8 cellular contexts compared by ENCODE assay signal in the genomic region with DNA sequence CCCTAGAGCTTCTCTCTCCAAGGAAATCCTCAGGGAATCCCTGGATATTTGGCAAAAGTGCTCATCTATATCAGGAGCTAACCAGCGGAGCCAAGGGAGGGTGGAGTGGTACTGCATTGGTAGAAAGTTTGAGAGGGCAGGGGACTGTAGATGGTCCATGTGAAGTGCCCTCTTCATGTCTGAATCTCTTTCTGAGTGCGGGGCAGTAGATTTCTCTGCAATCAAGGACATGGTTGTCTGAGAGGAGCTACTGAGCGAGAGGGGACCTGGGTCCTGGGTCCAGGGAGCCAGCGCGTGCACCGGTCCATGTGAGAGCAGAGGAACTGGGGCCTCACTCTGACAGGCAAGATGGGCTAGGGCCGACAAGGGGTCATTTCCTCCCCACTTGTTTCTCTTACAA. TPM values are rescaled to one million over a fixed set of nuclear protein-coding genes. Genes with fewer than 3 reads are reported as not detected.
A peak's percentile ranks its signal among the peaks of the same experiment; 100 is the strongest.
DNase-seq lines count a peak whose midpoint lies in the region; FAIRE-seq and TF ChIP-seq lines count a peak whose summit lies in the region.

No MANE protein-coding gene starts in this region.

- FAIRE-seq in RCC 7860 (lab: Jason Lieb, UNC) = no peak

- peaks cover 15% of the 10 kb centered on the region for H3K4me1 ChIP-seq in KMS-11 (ENCODE audit: low read depth, poor library complexity, severe bottlenecking)

- no peak for TF ChIP-seq CTCF in KMS-11 (conservative IDR thresholded peaks at IDR 0.05; ENCODE audit: low read depth, low read length)

- H3K27me3 Mint-ChIP-seq in activated T-helper 1 cell treated with anti-CD3 and anti-CD28 coated beads, Interleukin-12 subunit alpha, Interleukin-12 subunit beta, Interleukin-2, Interleukin-4 antibody, amounts not matched to agents 30 ng/mL and 10 ng/mL and 1 ng/mL, durations not matched to agents 14 hours and 24 hours and 36 hours (ENCODE audit: insufficient read depth) = no peaks in the 10 kb centered on the region
- H3K27me3 Mint-ChIP-seq in stimulated activated naive CD8-positive, alpha-beta T cell treated with anti-CD3 and anti-CD28 coated beads, Interleukin-15, Interleukin-2, amounts not matched to agents 100 ng/mL and 50 ng/mL, for 24 hours = no peaks in the 10 kb centered on the region

- no peaks in the 10 kb centered on the region for H4K20me1 ChIP-seq in KMS-11 (ENCODE audit: insufficient read depth)

- no peak overlapping the region for H3K9ac ChIP-seq in KMS-11

- intact Hi-C loops in activated T-helper 1 cell treated with anti-CD3 and anti-CD28 coated beads, Interleukin-12 subunit alpha, Interleukin-12 subunit beta, Interleukin-2, Interleukin-4 antibody, amounts not matched to agents 30 ng/mL and 10 ng/mL and 1 ng/mL, durations not matched to agents 14 hours and 24 hours and 36 hours (cut with micrococcal nuclease) = loop anchor here (2.0 to 10.0 kb wide), 7 partner anchors 25 to 1937 kb away; partner anchors contain the start of genes PTS and USP28

- no peaks in the 10 kb centered on the region for H3K9me3 Mint-ChIP-seq in activated T-helper 1 cell treated with anti-CD3 and anti-CD28 coated beads, Interleukin-12 subunit alpha, Interleukin-12 subunit beta, Interleukin-2, Interleukin-4 antibody, amounts not matched to agents 30 ng/mL and 10 ng/mL and 1 ng/mL, durations not matched to agents 14 hours and 24 hours and 36 hours
- no peaks in the 10 kb centered on the region for H3K9me3 Mint-ChIP-seq in stimulated activated naive CD8-positive, alpha-beta T cell treated with anti-CD3 and anti-CD28 coated beads, Interleukin-15, Interleukin-2, amounts not matched to agents 100 ng/mL and 50 ng/mL, for 24 hours

- H3K4me3 ChIP-seq in KMS-11 (IDR thresholded peaks at IDR 0.05; ENCODE audit: insufficient read depth, low read depth, low read length) (no peak overlapping the region), iPS-11a (ENCODE audit: low read depth, low read length) (peak overlapping the region; percentile 81)

- no peaks in the 10 kb centered on the region for H3K27me3 ChIP-seq in KMS-11 (ENCODE audit: insufficient read depth, low read depth)

- no peaks in the 10 kb centered on the region for H3K36me3 Mint-ChIP-seq in activated T-helper 1 cell treated with anti-CD3 and anti-CD28 coated beads, Interleukin-12 subunit alpha, Interleukin-12 subunit beta, Interleukin-2, Interleukin-4 antibody, amounts not matched to agents 30 ng/mL and 10 ng/mL and 1 ng/mL, durations not matched to agents 14 hours and 24 hours and 36 hours (ENCODE audit: low read depth)
- H3K36me3 Mint-ChIP-seq in stimulated activated naive CD8-positive, alpha-beta T cell treated with anti-CD3 and anti-CD28 coated beads, Interleukin-15, Interleukin-2, amounts not matched to agents 100 ng/mL and 50 ng/mL, for 24 hours (ENCODE audit: low read depth) = peaks cover 14% of the 10 kb centered on the region

- peaks cover 57% of the 10 kb centered on the region for H3K4me1 Mint-ChIP-seq in activated T-helper 1 cell treated with anti-CD3 and anti-CD28 coated beads, Interleukin-12 subunit alpha, Interleukin-12 subunit beta, Interleukin-2, Interleukin-4 antibody, amounts not matched to agents 30 ng/mL and 10 ng/mL and 1 ng/mL, durations not matched to agents 14 hours and 24 hours and 36 hours (ENCODE audit: low read depth)
- H3K4me1 Mint-ChIP-seq in stimulated activated naive CD8-positive, alpha-beta T cell treated with anti-CD3 and anti-CD28 coated beads, Interleukin-15, Interleukin-2, amounts not matched to agents 100 ng/mL and 50 ng/mL, for 24 hours (ENCODE audit: low read depth) = peaks cover 84% of the 10 kb centered on the region

- peak overlapping the region; percentile 88 for H3K4me3 Mint-ChIP-seq in activated T-helper 1 cell treated with anti-CD3 and anti-CD28 coated beads, Interleukin-12 subunit alpha, Interleukin-12 subunit beta, Interleukin-2, Interleukin-4 antibody, amounts not matched to agents 30 ng/mL and 10 ng/mL and 1 ng/mL, durations not matched to agents 14 hours and 24 hours and 36 hours
- H3K4me3 Mint-ChIP-seq in stimulated activated naive CD8-positive, alpha-beta T cell treated with anti-CD3 and anti-CD28 coated beads, Interleukin-15, Interleukin-2, amounts not matched to agents 100 ng/mL and 50 ng/mL, for 24 hours = peak overlapping the region; percentile 90

- H3K27ac ChIP-seq in KMS-11 = no peak overlapping the region

- peak overlapping the region; percentile 92 for H3K27ac Mint-ChIP-seq in activated T-helper 1 cell treated with anti-CD3 and anti-CD28 coated beads, Interleukin-12 subunit alpha, Interleukin-12 subunit beta, Interleukin-2, Interleukin-4 antibody, amounts not matched to agents 30 ng/mL and 10 ng/mL and 1 ng/mL, durations not matched to agents 14 hours and 24 hours and 36 hours
- peak overlapping the region; percentile 96 for H3K27ac Mint-ChIP-seq in stimulated activated naive CD8-positive, alpha-beta T cell treated with anti-CD3 and anti-CD28 coated beads, Interleukin-15, Interleukin-2, amounts not matched to agents 100 ng/mL and 50 ng/mL, for 24 hours

- H3K36me3 ChIP-seq in KMS-11 (ENCODE audit: insufficient read depth) = no peaks in the 10 kb centered on the region

- peak overlapping the region; percentile 85; the same call in 1 of the 2 replicates for H2AFZ ChIP-seq in KMS-11 (ENCODE audit: low read depth)

- H3K4me2 ChIP-seq in KMS-11 = peak overlapping the region; percentile 77; the same call in 1 of the 2 replicates

- H3K79me2 ChIP-seq in KMS-11 (ENCODE audit: insufficient read depth, low read depth) = no peaks in the 10 kb centered on the region

- DNase-seq in activated T-helper 1 cell treated with anti-CD3 and anti-CD28 coated beads, Interleukin-12 subunit alpha, Interleukin-12 subunit beta, Interleukin-2, Interleukin-4 antibody, amounts not matched to agents 30 ng/mL and 10 ng/mL and 1 ng/mL, durations not matched to agents 14 hours and 24 hours and 36 hours (ENCODE audit: low spot score) = no peak
- DNase-seq in stimulated activated CD8-positive, alpha-beta memory T cell treated with anti-CD3 and anti-CD28 coated beads, Interleukin-4, amount 100 ng/mL, for 48 hours = no peak
- no peak for DNase-seq in HUDEP-2 (lab: John Stamatoyannopoulos, UW; ENCODE audit: unreplicated experiment in 76 of 76)
- DNase-seq in NCI-H524 treated with DMSO at 0.1 percent for 48 hours (lab: John Stamatoyannopoulos, UW) = no peak
- DNase-seq in RCC 7860 (ENCODE audit: low spot score) = no peak

RNA-seq across cellular contexts. Expression of gene DIXDC1, which starts 0.7 kb away (rescaled TPM):
- total RNA-seq in activated T-helper 1 cell treated with anti-CD3 and anti-CD28 coated beads, Interleukin-12 subunit alpha, Interleukin-12 subunit beta, Interleukin-2, Interleukin-4 antibody, amounts not matched to agents 30 ng/mL and 10 ng/mL and 1 ng/mL, durations not matched to agents 14 hours and 24 hours and 36 hours = 15.2 and 16.0 TPM in 2 replicates

RNA-seq across cellular contexts. Expression of gene C11orf52, which starts 19.1 kb away (rescaled TPM):
- not detected in 2 replicates for total RNA-seq in activated T-helper 1 cell treated with anti-CD3 and anti-CD28 coated beads, Interleukin-12 subunit alpha, Interleukin-12 subunit beta, Interleukin-2, Interleukin-4 antibody, amounts not matched to agents 30 ng/mL and 10 ng/mL and 1 ng/mL, durations not matched to agents 14 hours and 24 hours and 36 hours

RNA-seq across cellular contexts. Expression of gene HSPB2, which starts 25.3 kb away (rescaled TPM):
- not detected in 2 replicates for total RNA-seq in activated T-helper 1 cell treated with anti-CD3 and anti-CD28 coated beads, Interleukin-12 subunit alpha, Interleukin-12 subunit beta, Interleukin-2, Interleukin-4 antibody, amounts not matched to agents 30 ng/mL and 10 ng/mL and 1 ng/mL, durations not matched to agents 14 hours and 24 hours and 36 hours

RNA-seq across cellular contexts. Expression of gene CRYAB, which starts 26.3 kb away (rescaled TPM):
- not detected in 2 replicates for total RNA-seq in activated T-helper 1 cell treated with anti-CD3 and anti-CD28 coated beads, Interleukin-12 subunit alpha, Interleukin-12 subunit beta, Interleukin-2, Interleukin-4 antibody, amounts not matched to agents 30 ng/mL and 10 ng/mL and 1 ng/mL, durations not matched to agents 14 hours and 24 hours and 36 hours

RNA-seq across cellular contexts. Expression of gene CFAP68, which starts 58.5 kb away (rescaled TPM):
- total RNA-seq in activated T-helper 1 cell treated with anti-CD3 and anti-CD28 coated beads, Interleukin-12 subunit alpha, Interleukin-12 subunit beta, Interleukin-2, Interleukin-4 antibody, amounts not matched to agents 30 ng/mL and 10 ng/mL and 1 ng/mL, durations not matched to agents 14 hours and 24 hours and 36 hours = 17.7 and 22.3 TPM in 2 replicates
